Comparison of ENCODE assay signal across 25 cellular contexts in the genomic region with DNA sequence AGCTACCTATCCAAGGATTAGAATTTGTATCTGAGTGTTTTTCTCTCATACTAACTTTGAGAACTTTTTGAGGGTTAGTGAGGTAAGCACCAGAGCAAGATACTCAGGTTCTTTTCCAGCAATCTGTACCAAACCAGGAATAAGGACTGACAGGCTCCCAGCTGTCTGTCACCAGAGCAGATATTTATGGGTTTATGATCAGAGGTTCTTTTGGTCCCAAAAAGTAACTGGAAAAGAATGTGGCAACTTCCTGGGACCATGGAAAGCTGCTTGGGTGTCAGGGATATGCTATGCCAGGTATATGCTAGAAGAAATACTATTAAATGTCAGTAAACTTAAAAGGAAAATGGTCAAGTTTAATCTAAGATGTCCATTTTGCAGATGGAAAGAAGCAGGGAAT.
"Had no signal": no experiment of that assay in that cellular context is flagged by ENCODE, and none has a peak within 500 bp of the region (broad histone marks: within the 10 kb centered on the region; RNA-seq: fewer than 3 reads in every experiment).

No MANE protein-coding gene starts in this region.

- H3K4me1 ChIP-seq: parathyroid adenoma, suprapubic skin, upper lobe of left lung had no signal

- H3K27ac ChIP-seq: brain microvascular endothelial cell, foreskin keratinocyte, heart left ventricle, neutrophil, parathyroid adenoma, suprapubic skin, upper lobe of left lung had no signal

- H3K27me3 ChIP-seq: brain microvascular endothelial cell, foreskin keratinocyte, heart left ventricle, neutrophil, suprapubic skin, upper lobe of left lung had no signal

- H3K27ac Mint-ChIP-seq: activated CD4-positive, alpha-beta T cell treated with anti-CD3 and anti-CD28 coated beads, Interleukin-2, amount 10 ng/mL, durations not matched to agents 24 days and 14 days; activated naive CD8-positive, alpha-beta T cell treated with anti-CD3 and anti-CD28 coated beads, Interleukin-2, amount 10 ng/mL, durations not matched to agents 7 days and 5 days; activated T-cell treated with anti-CD3 and anti-CD28 coated beads, Interleukin-2, amount 50 U/mL, for 72 hours; T-helper 2 cell treated with Interferon-gamma antibody and Interleukin-4, amounts not matched to agents 5 μg/mL and 100 μg/mL, for 36 hours had no signal

- H3K4me1 Mint-ChIP-seq: activated CD4-positive, alpha-beta T cell treated with anti-CD3 and anti-CD28 coated beads, Interleukin-2, amount 10 ng/mL, durations not matched to agents 24 days and 14 days had no signal

- H3K27me3 Mint-ChIP-seq: activated CD4-positive, alpha-beta T cell treated with anti-CD3 and anti-CD28 coated beads, Interleukin-2, amount 10 ng/mL, durations not matched to agents 24 days and 14 days; activated naive CD8-positive, alpha-beta T cell treated with anti-CD3 and anti-CD28 coated beads, Interleukin-2, amount 10 ng/mL, durations not matched to agents 7 days and 5 days; central memory CD8-positive, alpha-beta T cell; naive thymus-derived CD8-positive, alpha-beta T cell had no signal

- DNase-seq: activated CD4-positive, alpha-beta T cell treated with anti-CD3 and anti-CD28 coated beads, Interleukin-2, amount 10 ng/mL, durations not matched to agents 24 days and 14 days; activated CD4-positive, CD25-positive, alpha-beta regulatory T cell; activated CD8-positive, alpha-beta memory T cell treated with anti-CD3 and anti-CD28 coated beads, Interleukin-2, amount 50 U/mL, for 48 hours; activated gamma-delta T cell; activated naive CD8-positive, alpha-beta T cell treated with anti-CD3 and anti-CD28 coated beads, Interleukin-2, amount 10 ng/mL, durations not matched to agents 7 days and 5 days; activated T-cell treated with anti-CD3 and anti-CD28 coated beads, Interleukin-2, amount 50 U/mL, for 72 hours; brain microvascular endothelial cell; cortex of kidney; effector memory CD4-positive, alpha-beta T cell; heart left ventricle; immature natural killer cell; left cardiac atrium; naive thymus-derived CD8-positive, alpha-beta T cell; stimulated activated CD4-positive, alpha-beta T cell treated with anti-CD3 and anti-CD28 coated beads, Interleukin-15, amount 100 ng/mL, for 24 hours; stimulated activated CD4-positive, alpha-beta T cell treated with anti-CD3 and anti-CD28 coated beads, Interleukin-4, amount 100 ng/mL, for 1 hour; stimulated activated naive CD4-positive, alpha-beta T cell; SW 1271; upper lobe of left lung had no signal

- H3K79me2 ChIP-seq: parathyroid adenoma had no signal

- H3K36me3 ChIP-seq: neutrophil, suprapubic skin, upper lobe of left lung had no signal

- H3K9me3 ChIP-seq: neutrophil had no signal

- H3K4me3 ChIP-seq: heart left ventricle, lung, suprapubic skin, upper lobe of left lung had no signal

- H2AFZ ChIP-seq: parathyroid adenoma had no signal

- H3K9me3 Mint-ChIP-seq: central memory CD8-positive, alpha-beta T cell; immature natural killer cell had no signal

- H3K4me3 Mint-ChIP-seq: activated CD4-positive, alpha-beta T cell treated with anti-CD3 and anti-CD28 coated beads, Interleukin-2, amount 10 ng/mL, durations not matched to agents 24 days and 14 days; activated naive CD8-positive, alpha-beta T cell treated with anti-CD3 and anti-CD28 coated beads, Interleukin-2, amount 10 ng/mL, durations not matched to agents 7 days and 5 days; activated T-cell treated with anti-CD3 and anti-CD28 coated beads, Interleukin-2, amount 50 U/mL, for 72 hours; central memory CD8-positive, alpha-beta T cell; immature natural killer cell; naive thymus-derived CD8-positive, alpha-beta T cell; T-helper 2 cell treated with Interferon-gamma antibody and Interleukin-4, amounts not matched to agents 5 μg/mL and 100 μg/mL, for 36 hours had no signal

- ATAC-seq: activated T-cell treated with anti-CD3 and anti-CD28 coated beads, Interleukin-2, amount 50 U/mL, for 72 hours; naive thymus-derived CD8-positive, alpha-beta T cell had no signal
